In the genomic region with DNA sequence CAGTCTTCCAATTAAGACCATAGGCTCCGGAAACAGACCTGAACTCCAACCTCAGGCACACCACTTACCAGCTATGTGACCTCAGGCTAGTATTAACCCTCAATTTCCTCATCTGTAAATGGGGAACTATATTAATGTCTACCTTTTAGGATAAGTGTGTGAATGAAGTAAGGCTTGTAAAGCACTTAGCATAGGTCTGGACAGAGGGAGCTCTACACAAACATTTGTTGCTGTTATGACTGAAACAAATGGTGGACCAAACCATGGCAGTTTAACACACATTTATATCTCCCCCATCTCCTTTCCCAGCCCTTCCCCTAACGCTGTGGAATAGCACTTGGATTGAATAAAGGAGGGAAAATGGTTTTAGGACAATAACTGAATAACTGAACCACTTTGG, we compare ENCODE assay signal across 28 cellular contexts. TPM values are rescaled to one million over a fixed set of nuclear protein-coding genes. Genes with fewer than 3 reads are reported as not detected.
A peak's percentile ranks its signal among the peaks of the same experiment; 100 is the strongest.
DNase-seq lines count a peak whose midpoint lies in the region; ATAC-seq and TF ChIP-seq lines count a peak whose summit lies in the region.
"Had no signal": no experiment of that assay in that cellular context is flagged by ENCODE, and none has a peak within 500 bp of the region (broad histone marks: within the 10 kb centered on the region; RNA-seq: fewer than 3 reads in every experiment).

No MANE protein-coding gene starts in this region.

- 0 out of 2 replicates have a peak overlapping the region, but pooled peaks have one; percentile 17 for H2AFZ ChIP-seq in OCI-LY1 (ENCODE audit: low read length)

- intact Hi-C loops in activated CD4-positive, alpha-beta T cell treated with anti-CD3 and anti-CD28 coated beads for 36 hours (cut with DNase I, micrococcal nuclease), result loop anchor here in 1 of 2 experiments (5.0 kb wide), 1 partner anchor 614 kb away; no protein-coding TSS in a partner anchor
- intact Hi-C loops in A673 (cut with micrococcal nuclease; ENCODE audit: unreplicated experiment), result no loop called here

- DNase-seq in activated CD4-positive, alpha-beta T cell treated with anti-CD3 and anti-CD28 coated beads for 36 hours, result no peak
- DNase-seq in activated CD4-positive, alpha-beta T cell treated with anti-CD3 and anti-CD28 coated beads for 48 hours, result no peak
- DNase-seq in A673 (ENCODE audit: low spot score), result no peak
- no peak for DNase-seq in NCI-H1048 (lab: John Stamatoyannopoulos, UW)
- no peak for DNase-seq in AG20443 (ENCODE audit: low spot score)
- DNase-seq in KBM-7, result no peak
- DNase-seq: activated CD4-positive, alpha-beta T cell treated with anti-CD3 and anti-CD28 coated beads, Interleukin-2, amount 10 ng/mL, durations not matched to agents 7 days and 5 days; activated naive CD8-positive, alpha-beta T cell treated with anti-CD3 and anti-CD28 coated beads, Interleukin-2, amount 10 ng/mL, durations not matched to agents 7 days and 5 days; aorta; CD4-positive, alpha-beta memory T cell; colonic mucosa; effector CD8-positive, alpha-beta T cell; hippocampal formation; mammary epithelial cell; mucosa of descending colon; NCI-H1436; NCI-H2081 treated with DMSO at 0.1 percent for 48 hours; NCI-H226; stimulated activated CD4-positive, alpha-beta T cell treated with anti-CD3 and anti-CD28 coated beads, Interleukin-4, amount 100 ng/mL, for 1 hour had no signal

- CTCF ChIA-PET in activated CD4-positive, alpha-beta T cell treated with anti-CD3 and anti-CD28 coated beads for 36 hours (lab: Charles Lee), result interaction anchor here (0.6 kb wide), 1 partner anchor 769 kb away, joined by 4 read pairs; no protein-coding TSS in a partner anchor
- CTCF ChIA-PET in A673 (lab: Charles Lee), result no interaction called here

- TF ChIP-seq CTCF in A673 (conservative IDR thresholded peaks at IDR 0.05; ENCODE audit: low read depth, low read length), result peak; percentile 28; the same call in 1 of the 2 replicates
- peak; percentile 15; the same call in 1 of the 2 replicates for TF ChIP-seq CTCF in OCI-LY1 (IDR thresholded peaks at IDR 0.05; ENCODE audit: low read length)

- H3K9me3 Mint-ChIP-seq in activated CD4-positive, alpha-beta T cell treated with anti-CD3 and anti-CD28 coated beads for 36 hours (ENCODE audit: low read depth), result peaks cover 12% of the 10 kb centered on the region
- H3K9me3 Mint-ChIP-seq in activated T-helper 17 cell treated with anti-CD3 and anti-CD28 coated beads, Interleukin-2, amount 50 U/mL, for 72 hours, result peaks cover 8% of the 10 kb centered on the region
- H3K9me3 Mint-ChIP-seq: natural killer cell treated with Interleukin-12 subunit alpha and Interleukin-12 subunit beta and Interleukin-15 and Interleukin-18, amount 100 ng/mL, for 72 hours had no signal

- H3K36me3 Mint-ChIP-seq in activated CD4-positive, alpha-beta T cell treated with anti-CD3 and anti-CD28 coated beads for 36 hours (ENCODE audit: low read depth), result peaks cover 46% of the 10 kb centered on the region
- peaks cover 31% of the 10 kb centered on the region for H3K36me3 Mint-ChIP-seq in activated T-helper 17 cell treated with anti-CD3 and anti-CD28 coated beads, Interleukin-2, amount 50 U/mL, for 72 hours (ENCODE audit: low read depth)
- H3K36me3 Mint-ChIP-seq: activated naive CD8-positive, alpha-beta T cell treated with anti-CD3 and anti-CD28 coated beads, Interleukin-2, amount 10 ng/mL, durations not matched to agents 7 days and 5 days; CD4-positive, alpha-beta memory T cell; natural killer cell treated with Interleukin-12 subunit alpha and Interleukin-12 subunit beta and Interleukin-15 and Interleukin-18, amount 100 ng/mL, for 72 hours had no signal

- in situ Hi-C loops in KBM-7 (cut with MboI; ENCODE audit: low pct_unique_long_range_greater_than_20kb, low sequenced_read_pairs), result no loop called here

- no TSS peak for BruUV-seq in A673 (replicated peaks; lab: Mats Ljungman, UMichigan)

- H3K9ac ChIP-seq in OCI-LY1 (ENCODE audit: low read length), result no peak overlapping the region
- H3K9ac ChIP-seq: KMS-11 had no signal

- H3K4me3 ChIP-seq in A673 (ENCODE audit: low read depth, low read length, poor library complexity, severe bottlenecking) (no peak overlapping the region), OCI-LY1 (ENCODE audit: low read depth, low read length, poor library complexity, severe bottlenecking) (no peak overlapping the region)
- H3K4me3 ChIP-seq: A549, colonic mucosa, mucosa of descending colon, SJSA1, tibial nerve had no signal

- H3K27me3 ChIP-seq in A673 (replicated peaks; ENCODE audit: insufficient read depth, low read depth, low read length, poor library complexity) (no peaks in the 10 kb centered on the region), OCI-LY1 (ENCODE audit: insufficient read depth, low read length) (no peaks in the 10 kb centered on the region)
- H3K27me3 ChIP-seq: colonic mucosa, SJSA1, tibial nerve had no signal

- H3K79me2 ChIP-seq in OCI-LY1 (ENCODE audit: insufficient read depth, low read length), result no peaks in the 10 kb centered on the region

- H3K27ac Mint-ChIP-seq in activated CD4-positive, alpha-beta T cell treated with anti-CD3 and anti-CD28 coated beads for 36 hours, result peak overlapping the region; percentile 97
- peak overlapping the region; percentile 90 for H3K27ac Mint-ChIP-seq in activated T-helper 17 cell treated with anti-CD3 and anti-CD28 coated beads, Interleukin-2, amount 50 U/mL, for 72 hours
- H3K27ac Mint-ChIP-seq: activated CD4-positive, alpha-beta T cell treated with anti-CD3 and anti-CD28 coated beads, Interleukin-2, amount 10 ng/mL, durations not matched to agents 7 days and 5 days; activated naive CD8-positive, alpha-beta T cell treated with anti-CD3 and anti-CD28 coated beads, Interleukin-2, amount 10 ng/mL, durations not matched to agents 7 days and 5 days; natural killer cell treated with Interleukin-12 subunit alpha and Interleukin-12 subunit beta and Interleukin-15 and Interleukin-18, amount 100 ng/mL, for 72 hours had no signal

- no peak overlapping the region for H3K27ac ChIP-seq in A673 (ENCODE audit: low read depth, low read length, poor library complexity, severe bottlenecking)
- no peak overlapping the region for H3K27ac ChIP-seq in OCI-LY1 (ENCODE audit: low read depth, low read length, poor library complexity, severe bottlenecking)
- H3K27ac ChIP-seq: A549, colonic mucosa, HL-60, KMS-11, SJSA1, tibial nerve had no signal

- H3K4me1 Mint-ChIP-seq in activated CD4-positive, alpha-beta T cell treated with anti-CD3 and anti-CD28 coated beads for 36 hours, result peaks cover 75% of the 10 kb centered on the region
- peaks cover 34% of the 10 kb centered on the region for H3K4me1 Mint-ChIP-seq in activated T-helper 17 cell treated with anti-CD3 and anti-CD28 coated beads, Interleukin-2, amount 50 U/mL, for 72 hours

- no peaks in the 10 kb centered on the region for H3K36me3 ChIP-seq in A673 (ENCODE audit: insufficient read depth, low read length, poor library complexity, severe bottlenecking)
- no peaks in the 10 kb centered on the region for H3K36me3 ChIP-seq in OCI-LY1 (ENCODE audit: insufficient read depth, low read length)
- H3K36me3 ChIP-seq: colonic mucosa, SJSA1, tibial nerve had no signal

- no peak for ATAC-seq in activated CD4-positive, alpha-beta T cell treated with anti-CD3 and anti-CD28 coated beads for 36 hours
- ATAC-seq in activated T-helper 17 cell treated with anti-CD3 and anti-CD28 coated beads, Interleukin-2, amount 50 U/mL, for 72 hours (replicated peaks), result no peak
- ATAC-seq: A549; mucosa of descending colon; natural killer cell treated with Interleukin-12 subunit alpha and Interleukin-12 subunit beta and Interleukin-15 and Interleukin-18, amount 100 ng/mL, for 72 hours had no signal

- H3K4me2 ChIP-seq in OCI-LY1 (ENCODE audit: low read length), result no peak overlapping the region
- H3K4me2 ChIP-seq: A549, KMS-11 had no signal

- H3F3A ChIP-seq in OCI-LY1 (ENCODE audit: insufficient read depth, low read length), result no peaks in the 10 kb centered on the region

- H3K4me1 ChIP-seq in A673 (ENCODE audit: insufficient read depth, low read length, poor library complexity, severe bottlenecking) (no peaks in the 10 kb centered on the region), OCI-LY1 (ENCODE audit: insufficient read depth, low read length, severe bottlenecking) (peaks cover 9% of the 10 kb centered on the region)
- H3K4me1 ChIP-seq: A549, colonic mucosa, SJSA1, tibial nerve had no signal

- POLR2A ChIA-PET in activated CD4-positive, alpha-beta T cell treated with anti-CD3 and anti-CD28 coated beads for 36 hours (lab: Charles Lee), result interaction anchor here (2.6 kb wide), 1 partner anchor 46 kb away, joined by 18 read pairs; no protein-coding TSS in a partner anchor
- POLR2A ChIA-PET in A673 (lab: Charles Lee; ENCODE audit: low non-redundant PET), result no interaction called here

- no peak overlapping the region for H3K4me3 Mint-ChIP-seq in activated CD4-positive, alpha-beta T cell treated with anti-CD3 and anti-CD28 coated beads for 36 hours
- H3K4me3 Mint-ChIP-seq in activated T-helper 17 cell treated with anti-CD3 and anti-CD28 coated beads, Interleukin-2, amount 50 U/mL, for 72 hours, result peak overlapping the region; percentile 58
- H3K4me3 Mint-ChIP-seq: activated CD4-positive, alpha-beta T cell treated with anti-CD3 and anti-CD28 coated beads, Interleukin-2, amount 10 ng/mL, durations not matched to agents 7 days and 5 days; activated naive CD8-positive, alpha-beta T cell treated with anti-CD3 and anti-CD28 coated beads, Interleukin-2, amount 10 ng/mL, durations not matched to agents 7 days and 5 days; CD4-positive, alpha-beta memory T cell; natural killer cell treated with Interleukin-12 subunit alpha and Interleukin-12 subunit beta and Interleukin-15 and Interleukin-18, amount 100 ng/mL, for 72 hours had no signal

- H3K27me3 Mint-ChIP-seq in activated CD4-positive, alpha-beta T cell treated with anti-CD3 and anti-CD28 coated beads for 36 hours, result no peaks in the 10 kb centered on the region
- H3K27me3 Mint-ChIP-seq in activated T-helper 17 cell treated with anti-CD3 and anti-CD28 coated beads, Interleukin-2, amount 50 U/mL, for 72 hours, result no peaks in the 10 kb centered on the region
- H3K27me3 Mint-ChIP-seq: activated CD4-positive, alpha-beta T cell treated with anti-CD3 and anti-CD28 coated beads, Interleukin-2, amount 10 ng/mL, durations not matched to agents 7 days and 5 days; activated naive CD8-positive, alpha-beta T cell treated with anti-CD3 and anti-CD28 coated beads, Interleukin-2, amount 10 ng/mL, durations not matched to agents 7 days and 5 days had no signal

- H3K9me3 ChIP-seq in A673 (ENCODE audit: low read depth, low read length, poor library complexity, severe bottlenecking) (no peaks in the 10 kb centered on the region), OCI-LY1 (ENCODE audit: low read length) (0 out of 2 replicates have a peak, but pooled peaks cover 2% of the 10 kb centered on the region)
- H3K9me3 ChIP-seq: A549, colonic mucosa, mucosa of descending colon, SJSA1 had no signal

- H3K9me2 ChIP-seq in OCI-LY1 (ENCODE audit: low read depth, low read length), result no peaks in the 10 kb centered on the region

- no peaks in the 10 kb centered on the region for H4K20me1 ChIP-seq in OCI-LY1 (ENCODE audit: insufficient read depth, low read length)

RNA-seq across cellular contexts. Expression of a gene that starts 48.7 kb away (rescaled TPM):
- 10 to 100 TPM; 25.9 to 43.6 TPM for total RNA-seq in activated CD4-positive, alpha-beta T cell treated with anti-CD3 and anti-CD28 coated beads for 36 hours
- 4.1 and 7.3 TPM in 2 replicates for total RNA-seq in A673 (2021)
- total RNA-seq in activated T-helper 17 cell treated with anti-CD3 and anti-CD28 coated beads, Interleukin-2, amount 50 U/mL, for 72 hours, result 10 to 100 TPM; 29.8 to 58.2 TPM
- total RNA-seq: pulmonary artery endothelial cell, SJSA1 had no signal
